In the genomic region with DNA sequence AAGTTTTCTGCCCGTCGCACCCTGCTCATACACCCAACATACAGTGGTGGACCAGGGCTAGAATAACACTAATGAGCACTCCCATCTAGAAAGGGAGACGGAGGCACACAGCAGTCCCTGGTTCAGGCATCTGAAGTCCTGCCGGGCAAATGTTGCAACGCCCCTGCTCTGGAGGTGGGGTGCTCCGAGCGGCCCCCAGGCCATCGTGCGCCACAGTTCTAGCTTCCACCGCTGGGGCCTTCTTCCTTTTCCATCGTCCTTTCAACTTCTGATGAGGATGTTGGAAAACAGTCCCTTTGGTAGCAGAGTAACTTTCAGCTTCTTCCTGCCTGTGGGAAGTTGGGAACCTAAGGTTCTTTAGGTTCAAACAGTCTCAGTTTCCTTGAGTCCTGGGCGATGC, we compare ENCODE assay signal across 14 cellular contexts.
DNase-seq lines count a peak whose midpoint lies in the region; ATAC-seq and TF ChIP-seq lines count a peak whose summit lies in the region.
"Had no signal": no experiment of that assay in that cellular context is flagged by ENCODE, and none has a peak within 500 bp of the region (broad histone marks: within the 10 kb centered on the region; RNA-seq: fewer than 3 reads in every experiment).

No MANE protein-coding gene starts in this region.

- H3K27ac ChIP-seq in spleen = no peak overlapping the region

- peaks cover 0 to 4% (median 0%) of the 10 kb centered on the region in 7 donors for H3K27me3 ChIP-seq in spleen (replicated peaks in 1 of 7)

- no peaks in the 10 kb centered on the region for H3K9me3 Mint-ChIP-seq in activated CD8-positive, alpha-beta memory T cell treated with anti-CD3 and anti-CD28 coated beads, Interleukin-2, amount 10 ng/mL, durations not matched to agents 7 days and 5 days (ENCODE audit: low read depth)
- H3K9me3 Mint-ChIP-seq: CD4-positive, alpha-beta T cell; H9 had no signal

- TF ChIP-seq CTCF in GM13976 (IDR thresholded peaks at IDR 0.05; ENCODE audit: borderline replicate concordance, control extremely low read depth, extremely low read depth, insufficient read depth, missing control alignments) = no peak
- TF ChIP-seq CTCF in spleen (IDR thresholded peaks at IDR 0.05 in 8 of 11, conservative IDR thresholded peaks at IDR 0.05 in 3 of 11) = no peak

- 90 to 95% (median 91%) methylated on average over 12 of the region's 12 CpGs for WGBS in spleen, 5 donors

- CTCF ChIA-PET in activated CD8-positive, alpha-beta memory T cell treated with anti-CD3 and anti-CD28 coated beads, Interleukin-2, amount 10 ng/mL, durations not matched to agents 7 days and 5 days (lab: Charles Lee) = no interaction called here

- peaks cover 0 to 7% (median 0%) of the 10 kb centered on the region in 8 donors for H3K9me3 ChIP-seq in spleen

- no peak overlapping the region for H3K27ac Mint-ChIP-seq in activated CD8-positive, alpha-beta memory T cell treated with anti-CD3 and anti-CD28 coated beads, Interleukin-2, amount 10 ng/mL, durations not matched to agents 7 days and 5 days
- H3K27ac Mint-ChIP-seq: B cell; CD4-positive, alpha-beta T cell; H9 had no signal

- no peak for TF ChIP-seq POLR2A in spleen (IDR thresholded peaks at IDR 0.05)

- H3K4me3 ChIP-seq in spleen = no peak overlapping the region

- no peaks in the 10 kb centered on the region for H3K27me3 Mint-ChIP-seq in activated CD8-positive, alpha-beta memory T cell treated with anti-CD3 and anti-CD28 coated beads, Interleukin-2, amount 10 ng/mL, durations not matched to agents 7 days and 5 days
- H3K27me3 Mint-ChIP-seq: B cell; CD4-positive, alpha-beta T cell had no signal

- in situ Hi-C loops in GM13976 (cut with MboI; ENCODE audit: low sequenced_read_pairs, unreplicated experiment) = no loop called here

- peaks cover 0 to 5% (median 0%) of the 10 kb centered on the region in 6 donors for H3K36me3 ChIP-seq in spleen

- no peaks in the 10 kb centered on the region for H3K4me1 Mint-ChIP-seq in activated CD8-positive, alpha-beta memory T cell treated with anti-CD3 and anti-CD28 coated beads, Interleukin-2, amount 10 ng/mL, durations not matched to agents 7 days and 5 days
- H3K4me1 Mint-ChIP-seq: B cell, H9 had no signal

- intact Hi-C loops in spleen (cut with DNase I; ENCODE audit: low total_unique reads) = no loop called here

- DNase-seq in activated CD8-positive, alpha-beta memory T cell treated with anti-CD3 and anti-CD28 coated beads, Interleukin-2, amount 10 ng/mL, durations not matched to agents 7 days and 5 days = peak; percentile 19
- DNase-seq in activated CD8-positive, alpha-beta memory T cell treated with anti-CD3 and anti-CD28 coated beads for 24 hours = no peak
- peak; percentile 8 for DNase-seq in GM13976 (ENCODE audit: low spot score)
- DNase-seq in ecto neural progenitor cell (ENCODE audit: low spot score) = peak; percentile 25
- DNase-seq in spleen = peak; percentile 54
- DNase-seq in NCI-H69 (lab: John Stamatoyannopoulos, UW) = no peak
- no peak for DNase-seq in foreskin melanocyte
- DNase-seq: C1 segment of cervical spinal cord; Calu3; CD4-positive, alpha-beta T cell; DMS 273 treated with DMSO at 0.1 percent for 48 hours; GOT3 had no signal

- H3K4me3 Mint-ChIP-seq in activated CD8-positive, alpha-beta memory T cell treated with anti-CD3 and anti-CD28 coated beads, Interleukin-2, amount 10 ng/mL, durations not matched to agents 7 days and 5 days = no peak overlapping the region
- H3K4me3 Mint-ChIP-seq: B cell; CD4-positive, alpha-beta T cell; H9 had no signal

- no peak for ATAC-seq in activated CD8-positive, alpha-beta memory T cell treated with anti-CD3 and anti-CD28 coated beads, Interleukin-2, amount 10 ng/mL, durations not matched to agents 7 days and 5 days

- no peaks in the 10 kb centered on the region for H3K4me1 ChIP-seq in spleen

- H3K36me3 Mint-ChIP-seq in activated CD8-positive, alpha-beta memory T cell treated with anti-CD3 and anti-CD28 coated beads, Interleukin-2, amount 10 ng/mL, durations not matched to agents 7 days and 5 days = no peaks in the 10 kb centered on the region

Comparison
In these comparisons a context has a peak if more than half of its experiments do, and no peak if none do; other contexts are left out.
1. DNase-seq: peak in activated CD8-positive, alpha-beta memory T cell treated with anti-CD3 and anti-CD28 coated beads, Interleukin-2, amount 10 ng/mL, durations not matched to agents 7 days and 5 days (single experiment), GM13976 (single experiment), ecto neural progenitor cell (single experiment) and spleen (single experiment); none in activated CD8-positive, alpha-beta memory T cell treated with anti-CD3 and anti-CD28 coated beads for 24 hours (single experiment), NCI-H69 (single experiment) and foreskin melanocyte (single experiment).